In the genomic region with DNA sequence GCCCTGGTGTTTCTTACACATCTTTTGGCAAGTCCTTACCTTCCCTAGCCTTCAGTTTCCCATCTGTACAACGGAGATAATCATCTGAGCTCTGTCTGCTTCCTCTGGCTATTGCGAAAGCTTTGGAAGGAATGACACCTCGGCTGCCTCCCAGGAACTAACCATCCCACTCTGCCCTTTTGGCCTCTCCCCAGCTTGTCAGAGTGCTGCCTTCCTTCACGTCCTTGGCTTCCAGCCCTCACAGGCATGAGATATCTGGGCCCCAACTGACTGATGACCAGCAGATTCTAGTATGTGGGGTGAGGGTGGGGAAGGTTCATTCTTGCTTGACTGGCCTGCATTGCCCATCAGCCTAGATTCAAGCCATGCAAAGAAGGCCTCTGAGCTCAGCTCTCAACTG, we compare ENCODE assay signal across 10 cellular contexts.
A peak's percentile ranks its signal among the peaks of the same experiment; 100 is the strongest.
DNase-seq lines count a peak whose midpoint lies in the region; ATAC-seq, FAIRE-seq and TF ChIP-seq lines count a peak whose summit lies in the region.
"Had no signal": no experiment of that assay in that cellular context is flagged by ENCODE, and none has a peak within 500 bp of the region (broad histone marks: within the 10 kb centered on the region; RNA-seq: fewer than 3 reads in every experiment).

No MANE protein-coding gene starts in this region.

- no peak overlapping the region for H3K4me3 ChIP-seq in BJ (ENCODE audit: low read depth, low read length)
- H3K4me3 ChIP-seq in osteoblast (ENCODE audit: insufficient read depth, low read length), result no peak overlapping the region
- no peak overlapping the region for H3K4me3 ChIP-seq in GM23338

- POLR2A ChIA-PET in BJ (lab: Charles Lee), result no interaction called here

- H3K36me3 ChIP-seq in BJ (ENCODE audit: control insufficient read depth, insufficient read depth, low read length) (no peaks in the 10 kb centered on the region), osteoblast (ENCODE audit: insufficient read depth, low read length) (no peaks in the 10 kb centered on the region), GM23338 (ENCODE audit: insufficient read depth) (0 out of 2 replicates have a peak, but pooled peaks cover 3% of the 10 kb centered on the region)

- no peaks in the 10 kb centered on the region for H3F3A ChIP-seq in GM23338 (replicated peaks; ENCODE audit: low read depth)

- DNase-seq in BJ (ENCODE audit: low read depth) (peak; percentile 86), RCC 7860 (ENCODE audit: low spot score) (peak; percentile 90), fibroblast of the conjunctiva (ENCODE audit: low read depth) (peak; percentile 92), osteoblast (ENCODE audit: insufficient read length, low spot score, missing footprints) (peak; percentile 53), immature natural killer cell (no peak), chondrocyte (ENCODE audit: low spot score) (no peak), GM23338 (ENCODE audit: low spot score) (no peak)
- no peak for DNase-seq in stimulated activated CD4-positive, alpha-beta T cell treated with anti-CD3 and anti-CD28 coated beads, Interleukin-4, amount 100 ng/mL, for 4 hours
- DNase-seq: activated gamma-delta T cell had no signal

- H3K27me3 Mint-ChIP-seq in immature natural killer cell (ENCODE audit: low read depth in 3 of 3) (peaks cover 0 to 2% (median 1%) of the 10 kb centered on the region in 3 donors), chondrocyte (ENCODE audit: low read depth) (peaks cover 2% of the 10 kb centered on the region), GM23338 (ENCODE audit: insufficient read depth, low read depth, poor library complexity) (peaks cover 7% of the 10 kb centered on the region)

- H4K20me1 ChIP-seq in osteoblast (ENCODE audit: insufficient read depth, low read length) (no peaks in the 10 kb centered on the region), GM23338 (replicated peaks; ENCODE audit: insufficient read depth) (no peaks in the 10 kb centered on the region)

- H3K27ac Mint-ChIP-seq in immature natural killer cell (peak overlapping the region in 2 of 6 donors; percentile 22 to 47), chondrocyte (ENCODE audit: unreplicated experiment) (no peak overlapping the region), GM23338 (no peak overlapping the region; the same call in 1 of the 2 replicates)

- H3K4me1 ChIP-seq in osteoblast (ENCODE audit: insufficient read depth, low read length) (peaks cover 28% of the 10 kb centered on the region), GM23338 (ENCODE audit: insufficient read depth) (no peaks in the 10 kb centered on the region)

- CTCF ChIA-PET in BJ (lab: Yijun Ruan, JAX), result interaction anchor here (0.5 to 2.1 kb wide), 4 partner anchors 9 to 258 kb away, joined by 3 to 7 read pairs (median 4); no protein-coding TSS in a partner anchor

- H3K4me1 Mint-ChIP-seq in immature natural killer cell (peaks cover 49 to 60% of the 10 kb centered on the region in 2 donors), chondrocyte (ENCODE audit: low read depth) (peaks cover 18% of the 10 kb centered on the region), GM23338 (peaks cover 5% of the 10 kb centered on the region)

- H3K4me2 ChIP-seq in osteoblast (ENCODE audit: insufficient read depth, low read length) (peak overlapping the region; percentile 49), GM23338 (no peak overlapping the region)

- no peak for ATAC-seq in GM23338

- no peaks in the 10 kb centered on the region for H3K36me3 Mint-ChIP-seq in immature natural killer cell
- H3K36me3 Mint-ChIP-seq in chondrocyte (ENCODE audit: low read depth), result no peaks in the 10 kb centered on the region
- H3K36me3 Mint-ChIP-seq in GM23338 (ENCODE audit: low read depth), result no peaks in the 10 kb centered on the region; the same call in 2 of the 3 replicates

- peak; percentile 90 for FAIRE-seq in RCC 7860 (lab: Jason Lieb, UNC)
- FAIRE-seq: G401.6 had no signal

- no peaks in the 10 kb centered on the region for H3K9me3 ChIP-seq in osteoblast (ENCODE audit: low read depth, low read length)

- H3K79me2 ChIP-seq in osteoblast (ENCODE audit: insufficient read depth, low read length) (no peaks in the 10 kb centered on the region), GM23338 (replicated peaks; ENCODE audit: insufficient read depth) (no peaks in the 10 kb centered on the region)

- H3K27me3 ChIP-seq in BJ (ENCODE audit: control insufficient read depth, insufficient read depth, low read length) (no peaks in the 10 kb centered on the region), osteoblast (ENCODE audit: insufficient read depth, low read length) (no peaks in the 10 kb centered on the region), GM23338 (ENCODE audit: insufficient read depth) (no peaks in the 10 kb centered on the region)

- H3K9me3 Mint-ChIP-seq in immature natural killer cell (no peaks in the 10 kb centered on the region), chondrocyte (ENCODE audit: low read depth) (peaks cover 5% of the 10 kb centered on the region), GM23338 (peaks cover 2% of the 10 kb centered on the region; the same call in 1 of the 3 replicates)

- H3K4me3 Mint-ChIP-seq in immature natural killer cell (no peak overlapping the region), chondrocyte (ENCODE audit: unreplicated experiment) (no peak overlapping the region), GM23338 (no peak overlapping the region)

- 0 out of 2 replicates have a peak, but pooled peaks cover 13% of the 10 kb centered on the region for H3K9me2 ChIP-seq in GM23338 (ENCODE audit: insufficient read depth)

- H3K27ac ChIP-seq in osteoblast (ENCODE audit: low read depth, low read length) (peak overlapping the region; percentile 59), GM23338 (ENCODE audit: low read depth) (no peak overlapping the region)

- TF ChIP-seq CTCF in BJ (IDR thresholded peaks at IDR 0.05; ENCODE audit: insufficient read depth, low read depth, low read length), result no peak
- TF ChIP-seq CTCF in osteoblast (IDR thresholded peaks at IDR 0.05; ENCODE audit: extremely low read depth, low read depth, low read length), result no peak
- TF ChIP-seq CTCF in chondrocyte (IDR thresholded peaks at IDR 0.05), result no peak
- TF ChIP-seq CTCF in GM23338 (conservative IDR thresholded peaks at IDR 0.05; ENCODE audit: low read depth in 2 of 2), result no peak

- peak overlapping the region; percentile 14 for H2AFZ ChIP-seq in osteoblast (ENCODE audit: low read length)
- no peak overlapping the region for H2AFZ ChIP-seq in GM23338

TF ChIP-seq in GM23338, 12 proteins besides CTCF, POLR2A, EP300 and RAD21 (continues in another document):
- TF ChIP-seq EZH2phosphoT487 (IDR thresholded peaks at IDR 0.05; ENCODE audit: unreplicated experiment), result no peak
- TF ChIP-seq, protein P1, sequence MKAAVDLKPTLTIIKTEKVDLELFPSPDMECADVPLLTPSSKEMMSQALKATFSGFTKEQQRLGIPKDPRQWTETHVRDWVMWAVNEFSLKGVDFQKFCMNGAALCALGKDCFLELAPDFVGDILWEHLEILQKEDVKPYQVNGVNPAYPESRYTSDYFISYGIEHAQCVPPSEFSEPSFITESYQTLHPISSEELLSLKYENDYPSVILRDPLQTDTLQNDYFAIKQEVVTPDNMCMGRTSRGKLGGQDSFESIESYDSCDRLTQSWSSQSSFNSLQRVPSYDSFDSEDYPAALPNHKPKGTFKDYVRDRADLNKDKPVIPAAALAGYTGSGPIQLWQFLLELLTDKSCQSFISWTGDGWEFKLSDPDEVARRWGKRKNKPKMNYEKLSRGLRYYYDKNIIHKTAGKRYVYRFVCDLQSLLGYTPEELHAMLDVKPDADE (IDR thresholded peaks at IDR 0.05), result no peak
- no peak for TF ChIP-seq NANOG (IDR thresholded peaks at IDR 0.05; ENCODE audit: borderline replicate concordance)
- no peak for TF ChIP-seq POLR2AphosphoS5 (IDR thresholded peaks at IDR 0.05; ENCODE audit: low read depth)
- TF ChIP-seq ZNF114 (CRISPR knock-in tag; IDR thresholded peaks at IDR 0.05), result no peak

Comparison
In these comparisons a context has a peak if more than half of its experiments do, and no peak if none do; other contexts are left out.
1. DNase-seq: peak in BJ (single experiment), RCC 7860 (single experiment), fibroblast of the conjunctiva (single experiment) and osteoblast (single experiment); none in immature natural killer cell (0 of 3), stimulated activated CD4-positive, alpha-beta T cell treated with anti-CD3 and anti-CD28 coated beads, Interleukin-4, amount 100 ng/mL, for 4 hours (0 of 2), chondrocyte (single experiment) and GM23338 (single experiment).